In the genomic region with DNA sequence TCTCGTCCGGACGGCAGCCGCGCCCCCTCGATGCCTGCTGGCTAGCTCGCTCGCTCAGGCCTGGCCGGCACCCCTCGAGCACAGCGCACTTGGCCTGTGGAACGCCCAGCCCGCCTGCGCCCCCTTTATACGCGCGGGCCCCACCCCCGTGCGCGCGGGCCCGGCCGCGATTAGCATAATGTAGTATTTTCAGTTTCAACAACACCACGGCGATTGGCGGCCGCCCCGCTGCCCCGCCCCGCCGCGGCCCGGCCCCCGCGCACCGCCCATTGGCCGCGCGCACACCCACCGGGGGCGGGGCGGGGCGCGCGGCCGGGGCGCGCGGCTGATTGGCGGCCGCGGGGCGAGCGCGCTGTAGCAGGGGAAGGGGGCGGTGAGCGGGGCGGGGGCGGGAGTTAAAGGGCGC, we compare ENCODE assay signal across 8 cellular contexts. TPM values are rescaled to one million over a fixed set of nuclear protein-coding genes. Genes with fewer than 3 reads are reported as not detected.
A peak's percentile ranks its signal among the peaks of the same experiment; 100 is the strongest.
DNase-seq lines count a peak whose midpoint lies in the region; ATAC-seq and TF ChIP-seq lines count a peak whose summit lies in the region.

A gene (minus strand): TSS at position 100 of the 406 bp plus-strand sequence. CDS start 319 bp downstream, outside the sequence.

- H3K4me3 ChIP-seq in dorsolateral prefrontal cortex (peak within 1 kb of the TSS; percentile 53 to 81 (median 71)), lower lobe of right lung (peak within 1 kb of the TSS; percentile 76)

- H3K4me3 Mint-ChIP-seq in activated CD4-positive, alpha-beta memory T cell treated with anti-CD3 and anti-CD28 coated beads, Interleukin-2, amount 10 ng/mL, durations not matched to agents 7 days and 5 days = peak within 1 kb of the TSS; percentile 84

- no peak within 1 kb of the TSS for H3K27ac Mint-ChIP-seq in activated CD4-positive, alpha-beta memory T cell treated with anti-CD3 and anti-CD28 coated beads, Interleukin-2, amount 10 ng/mL, durations not matched to agents 7 days and 5 days

- no peaks in the 10 kb centered on the region for H3K9me3 Mint-ChIP-seq in activated CD4-positive, alpha-beta memory T cell treated with anti-CD3 and anti-CD28 coated beads, Interleukin-2, amount 10 ng/mL, durations not matched to agents 7 days and 5 days

- intact Hi-C loops in dorsolateral prefrontal cortex (cut with DNase I) (loop anchor here (1.0 to 10.0 kb wide), 10 partner anchors 16 to 578 kb away; a partner anchor contains a TSS), lower lobe of right lung (cut with DNase I) (no loop called here)

- no peaks in the 10 kb centered on the region for H3K36me3 ChIP-seq in lower lobe of right lung

- no peaks in the 10 kb centered on the region for H3K9me3 ChIP-seq in lower lobe of right lung

- H3K27ac ChIP-seq in 22Rv1 (peak within 1 kb of the TSS; percentile 36), dorsolateral prefrontal cortex (peak within 1 kb of the TSS; percentile 40 to 94 (median 88)), lower lobe of right lung (peak within 1 kb of the TSS; percentile 86)

- peaks cover 38% of the 10 kb centered on the region for H3K27me3 Mint-ChIP-seq in activated CD4-positive, alpha-beta memory T cell treated with anti-CD3 and anti-CD28 coated beads, Interleukin-2, amount 10 ng/mL, durations not matched to agents 7 days and 5 days

- H3K27me3 ChIP-seq in dorsolateral prefrontal cortex (peaks cover 0 to 10% (median 0%) of the 10 kb centered on the region in 45 donors), lower lobe of right lung (ENCODE audit: low read depth) (no peaks in the 10 kb centered on the region)

- ATAC-seq in GM18870 (IDR thresholded peaks at IDR 0.05; ENCODE audit: unreplicated experiment) (peak; percentile 57), HG03103 (IDR thresholded peaks at IDR 0.05; ENCODE audit: low read depth, unreplicated experiment) (peak; percentile 73), lower lobe of right lung (peak; percentile 90 to 91)

- peaks cover 11% of the 10 kb centered on the region for H3K4me1 Mint-ChIP-seq in activated CD4-positive, alpha-beta memory T cell treated with anti-CD3 and anti-CD28 coated beads, Interleukin-2, amount 10 ng/mL, durations not matched to agents 7 days and 5 days

- DNase-seq in NCI-H345 (lab: John Stamatoyannopoulos, UW) = peak; percentile 87
- peak; percentile 84 for DNase-seq in activated CD4-positive, alpha-beta memory T cell treated with anti-CD3 and anti-CD28 coated beads, Interleukin-2, amount 10 ng/mL, durations not matched to agents 7 days and 5 days
- peak; percentile 41 to 94 (median 89) for DNase-seq in dorsolateral prefrontal cortex
- DNase-seq in lower lobe of right lung = peak; percentile 90
- DNase-seq in stimulated activated CD4-positive, alpha-beta T cell treated with anti-CD3 and anti-CD28 coated beads, TNF-alpha, amount 100 ng/mL, for 1 hour (ENCODE audit: low read depth in 3 of 3, low spot score in 1 of 3) = peak; percentile 54 to 68 (median 62)

- H3K36me3 Mint-ChIP-seq in activated CD4-positive, alpha-beta memory T cell treated with anti-CD3 and anti-CD28 coated beads, Interleukin-2, amount 10 ng/mL, durations not matched to agents 7 days and 5 days (ENCODE audit: low read depth) = no peaks in the 10 kb centered on the region

- POLR2A ChIA-PET in activated CD4-positive, alpha-beta memory T cell treated with anti-CD3 and anti-CD28 coated beads, Interleukin-2, amount 10 ng/mL, durations not matched to agents 7 days and 5 days (lab: Charles Lee) = interaction anchor here (1.2 to 2.2 kb wide), 3 partner anchors 17 to 353 kb away, joined by 3 to 8 read pairs (median 6); a partner anchor contains a TSS

- TF ChIP-seq CTCF in 22Rv1 (IDR thresholded peaks at IDR 0.05) = no peak
- peak in 1 of 56 donors; percentile 13 for TF ChIP-seq CTCF in dorsolateral prefrontal cortex (IDR thresholded peaks at IDR 0.05 in 54 of 56, conservative IDR thresholded peaks at IDR 0.05 in 2 of 56; ENCODE audit: low read depth in 1 of 56, partially characterized antibody in 56 of 56)
- TF ChIP-seq CTCF in lower lobe of right lung (IDR thresholded peaks at IDR 0.05) = no peak

- CTCF ChIA-PET in activated CD4-positive, alpha-beta memory T cell treated with anti-CD3 and anti-CD28 coated beads, Interleukin-2, amount 10 ng/mL, durations not matched to agents 7 days and 5 days (lab: Charles Lee) = interaction anchor here (10.9 kb wide), 1 partner anchor 352 kb away, joined by 216 read pairs; no protein-coding TSS in a partner anchor

- H3K4me1 ChIP-seq in lower lobe of right lung = peaks cover 34% of the 10 kb centered on the region

RNA-seq across cellular contexts. Expression of the gene that starts here (rescaled TPM):
- under 1 TPM; 0.55 to 0.60 TPM for total RNA-seq in activated CD4-positive, alpha-beta memory T cell treated with anti-CD3 and anti-CD28 coated beads, Interleukin-2, amount 10 ng/mL, durations not matched to agents 7 days and 5 days
- 100 to 1,000 TPM in 8 of 120 experiments, 10 to 100 TPM in 112; 11.0 to 191 (median 44.8) TPM for total RNA-seq in dorsolateral prefrontal cortex
- 39.5 TPM for total RNA-seq in lower lobe of right lung

Comparison
In these comparisons a context has a peak if more than half of its experiments do, and no peak if none do; other contexts are left out.
1. Peak in every context shown above with its lines: DNase-seq, ATAC-seq, H3K4me3 ChIP-seq and H3K27ac ChIP-seq.
2. RNA of the gene that starts here (total RNA-seq): 11.0 to 191 TPM in dorsolateral prefrontal cortex and 39.5 TPM in lower lobe of right lung (single experiment); 0.55 to 0.60 TPM in activated CD4-positive, alpha-beta memory T cell treated with anti-CD3 and anti-CD28 coated beads, Interleukin-2, amount 10 ng/mL, durations not matched to agents 7 days and 5 days; every median in the first group is over 4 times any median in the second.
3. Peak in DNase-seq in activated CD4-positive, alpha-beta memory T cell treated with anti-CD3 and anti-CD28 coated beads, Interleukin-2, amount 10 ng/mL, durations not matched to agents 7 days and 5 days; RNA of the gene not detected or under 1 TPM.
4. H3K27ac ChIP-seq: peak in every context shown above with its lines; median percentile 88 in dorsolateral prefrontal cortex; 86 in lower lobe of right lung; 36 in 22Rv1.